ENCODE assay signal across 15 cellular contexts in the genomic region with DNA sequence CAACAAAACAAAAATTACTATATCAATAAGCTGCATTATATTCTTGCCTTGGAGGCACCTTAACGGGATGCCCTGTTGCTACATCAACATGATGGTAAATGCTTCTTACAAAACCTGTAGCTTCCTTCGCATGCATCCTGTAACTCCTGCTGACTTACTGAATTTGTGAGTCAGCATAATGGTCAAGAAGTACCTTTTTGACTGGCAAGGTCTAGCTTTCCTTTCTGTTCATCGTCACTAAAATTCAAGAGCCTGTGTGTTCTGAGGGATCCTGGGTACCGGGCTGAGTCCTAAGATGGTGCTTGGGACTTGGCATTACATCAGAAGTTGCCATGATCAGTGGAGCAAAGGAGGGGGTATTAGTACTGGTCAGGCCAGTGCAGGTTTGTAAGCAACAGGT. TPM values are rescaled to one million over a fixed set of nuclear protein-coding genes. Genes with fewer than 3 reads are reported as not detected.
A peak's percentile ranks its signal among the peaks of the same experiment; 100 is the strongest.
DNase-seq lines count a peak whose midpoint lies in the region; TF ChIP-seq lines count a peak whose summit lies in the region.
"Had no signal": no experiment of that assay in that cellular context is flagged by ENCODE, and none has a peak within 500 bp of the region (broad histone marks: within the 10 kb centered on the region; RNA-seq: fewer than 3 reads in every experiment).

No MANE protein-coding gene starts in this region.

- no peaks in the 10 kb centered on the region for H3K36me3 ChIP-seq in parathyroid adenoma (ENCODE audit: control insufficient read depth, insufficient read depth, low read length)

- no peak overlapping the region for H3K27ac ChIP-seq in parathyroid adenoma

- no peak for TF ChIP-seq CTCF in brain (conservative IDR thresholded peaks at IDR 0.05)
- no peak for TF ChIP-seq CTCF in parathyroid adenoma (IDR thresholded peaks at IDR 0.05)

- no peak overlapping the region for H3K9ac ChIP-seq in parathyroid adenoma

- no peak overlapping the region for H3K4me3 ChIP-seq in parathyroid adenoma (ENCODE audit: low read depth, low read length)
- H3K4me3 ChIP-seq: lung had no signal

- peak; percentile 64 for DNase-seq in activated CD4-positive, alpha-beta T cell treated with anti-CD3 and anti-CD28 coated beads, Interleukin-2, amount 10 ng/mL, durations not matched to agents 24 days and 14 days
- no peak for DNase-seq in activated CD4-positive, alpha-beta T cell treated with anti-CD3 and anti-CD28 coated beads for 4 hours
- DNase-seq in NOMO-1 treated with DMSO at 0.1 percent for 48 hours (lab: John Stamatoyannopoulos, UW; ENCODE audit: unreplicated experiment) (peak; percentile 18), NCI-H446 (lab: John Stamatoyannopoulos, UW) (no peak), LoVo (ENCODE audit: low spot score) (no peak), NCI-H345 (lab: John Stamatoyannopoulos, UW) (no peak)
- DNase-seq: activated B cell treated with CpG ODN at 0.5 μM for 24 hours; dermis blood vessel endothelial cell; NCI-H2171; NK-92 treated with Interleukin-12 subunit alpha and Interleukin-12 subunit beta, amount 100 ng/mL, for 24 hours; nucleus accumbens; stimulated activated naive CD4-positive, alpha-beta T cell treated with Interleukin-2 at 50 U/mL for 16 hours had no signal

- H2AFZ ChIP-seq in parathyroid adenoma = no peak overlapping the region

- intact Hi-C loops in activated CD4-positive, alpha-beta T cell treated with anti-CD3 and anti-CD28 coated beads, Interleukin-2, amount 10 ng/mL, durations not matched to agents 24 days and 14 days (cut with micrococcal nuclease) = no loop called here

- peaks cover 15% of the 10 kb centered on the region for H3K36me3 Mint-ChIP-seq in activated CD4-positive, alpha-beta T cell treated with anti-CD3 and anti-CD28 coated beads, Interleukin-2, amount 10 ng/mL, durations not matched to agents 24 days and 14 days (ENCODE audit: low read depth)
- H3K36me3 Mint-ChIP-seq in brain = peaks cover 58% of the 10 kb centered on the region

- no peaks in the 10 kb centered on the region for H3K27me3 Mint-ChIP-seq in activated CD4-positive, alpha-beta T cell treated with anti-CD3 and anti-CD28 coated beads, Interleukin-2, amount 10 ng/mL, durations not matched to agents 24 days and 14 days
- H3K27me3 Mint-ChIP-seq in brain = peaks cover 12% of the 10 kb centered on the region
- H3K27me3 Mint-ChIP-seq: activated B cell treated with CpG ODN at 0.5 μM for 24 hours had no signal

- peak overlapping the region; percentile 22 for H3K4me2 ChIP-seq in parathyroid adenoma (ENCODE audit: low read length)

- no peaks in the 10 kb centered on the region for H3K27me3 ChIP-seq in parathyroid adenoma (ENCODE audit: control insufficient read depth, insufficient read depth, low read length)

- peak overlapping the region; percentile 3 for H3K4me3 Mint-ChIP-seq in activated CD4-positive, alpha-beta T cell treated with anti-CD3 and anti-CD28 coated beads, Interleukin-2, amount 10 ng/mL, durations not matched to agents 24 days and 14 days
- H3K4me3 Mint-ChIP-seq in brain = peak overlapping the region; percentile 52 to 85 (median 79)
- H3K4me3 Mint-ChIP-seq: activated B cell treated with CpG ODN at 0.5 μM for 24 hours had no signal

- H3K4me1 Mint-ChIP-seq in activated CD4-positive, alpha-beta T cell treated with anti-CD3 and anti-CD28 coated beads, Interleukin-2, amount 10 ng/mL, durations not matched to agents 24 days and 14 days = peaks cover 25% of the 10 kb centered on the region
- H3K4me1 Mint-ChIP-seq in brain = peaks cover 64% of the 10 kb centered on the region

- H3K27ac Mint-ChIP-seq in activated CD4-positive, alpha-beta T cell treated with anti-CD3 and anti-CD28 coated beads, Interleukin-2, amount 10 ng/mL, durations not matched to agents 24 days and 14 days = peak overlapping the region; percentile 60
- peak overlapping the region in 3 of 5 experiments; percentile 14 to 85 (median 78) for H3K27ac Mint-ChIP-seq in brain
- H3K27ac Mint-ChIP-seq: activated B cell treated with CpG ODN at 0.5 μM for 24 hours had no signal

- H3K79me2 ChIP-seq in parathyroid adenoma = peaks cover 8% of the 10 kb centered on the region

- H3K4me1 ChIP-seq in parathyroid adenoma = no peaks in the 10 kb centered on the region

- no peaks in the 10 kb centered on the region for H3K9me3 Mint-ChIP-seq in activated CD4-positive, alpha-beta T cell treated with anti-CD3 and anti-CD28 coated beads, Interleukin-2, amount 10 ng/mL, durations not matched to agents 24 days and 14 days
- H3K9me3 Mint-ChIP-seq in brain = peaks cover 0 to 10% (median 7%) of the 10 kb centered on the region in 5 experiments
- H3K9me3 Mint-ChIP-seq: activated B cell treated with CpG ODN at 0.5 μM for 24 hours had no signal

- H3K9me3 ChIP-seq in parathyroid adenoma (ENCODE audit: control insufficient read depth, low read length) = no peaks in the 10 kb centered on the region

RNA-seq across cellular contexts. Expression of gene PFKFB3, which starts 4.9 kb away (rescaled TPM):
- total RNA-seq in activated CD4-positive, alpha-beta T cell treated with anti-CD3 and anti-CD28 coated beads, Interleukin-2, amount 10 ng/mL, durations not matched to agents 24 days and 14 days = 108 TPM in 2 replicates
- 22.3 TPM for polyA plus RNA-seq in brain (ENCODE audit: insufficient read depth, low read depth, low replicate concordance)

Comparison
In these comparisons a context has a peak if more than half of its experiments do, and no peak if none do; other contexts are left out.
1. DNase-seq: peak in activated CD4-positive, alpha-beta T cell treated with anti-CD3 and anti-CD28 coated beads, Interleukin-2, amount 10 ng/mL, durations not matched to agents 24 days and 14 days (single experiment) and NOMO-1 treated with DMSO at 0.1 percent for 48 hours (single experiment); none in activated CD4-positive, alpha-beta T cell treated with anti-CD3 and anti-CD28 coated beads for 4 hours (0 of 2), NCI-H446 (0 of 2), LoVo (single experiment) and NCI-H345 (single experiment).